7 cellular contexts compared by ENCODE assay signal in genomic region chr14:23071975-23072539, GRCh38. TPM values are rescaled to one million over a fixed set of nuclear protein-coding genes. Genes with fewer than 3 reads are reported as not detected.
DNase-seq lines count a peak whose midpoint lies in the region; TF ChIP-seq lines count a peak whose summit lies in the region.
"Had no signal": no experiment of that assay in that cellular context is flagged by ENCODE, and none has a peak within 500 bp of the region (broad histone marks: within the 10 kb centered on the region; RNA-seq: fewer than 3 reads in every experiment).

No MANE protein-coding gene starts in this region.

- H3K27ac ChIP-seq in Karpas-422 (ENCODE audit: low read length) = peak overlapping the region; percentile 68
- peak overlapping the region; percentile 80 to 81 for H3K27ac ChIP-seq in prostate gland

- peak overlapping the region; percentile 85 for H3K9ac ChIP-seq in Karpas-422 (ENCODE audit: low read length)

- intact Hi-C loops in prostate gland (cut with DNase I) = no loop called here

- peak overlapping the region; percentile 99 for H3K4me2 ChIP-seq in Karpas-422 (ENCODE audit: low read depth, low read length, poor library complexity, severe bottlenecking)

- H3K36me3 ChIP-seq in Karpas-422 (ENCODE audit: insufficient read depth, low read length) (peaks cover 35% of the 10 kb centered on the region), prostate gland (peaks cover 5 to 13% of the 10 kb centered on the region in 2 donors)

- TF ChIP-seq CTCF in prostate gland (IDR thresholded peaks at IDR 0.05) = no peak

- no peaks in the 10 kb centered on the region for H3K9me2 ChIP-seq in Karpas-422 (replicated peaks; ENCODE audit: insufficient read depth, low read length)

- peaks cover 14% of the 10 kb centered on the region for H4K20me1 ChIP-seq in Karpas-422 (ENCODE audit: insufficient read depth, low read depth, low read length)

- H3K4me1 ChIP-seq in Karpas-422 (ENCODE audit: low read length) (peaks cover 31% of the 10 kb centered on the region), prostate gland (replicated peaks) (peaks cover 25% of the 10 kb centered on the region)

- 37% methylated on average over 5 of the region's 5 CpGs for WGBS in prostate gland

- no peak for TF ChIP-seq POLR2A in prostate gland (IDR thresholded peaks at IDR 0.05)

- DNase-seq in Karpas-422 (no peak), ecto neural progenitor cell (ENCODE audit: low spot score) (peak; percentile 49), prostate gland (ENCODE audit: low spot score) (peak; percentile 59), NCI-H345 (lab: John Stamatoyannopoulos, UW) (no peak), NCI-H446 treated with DMSO at 0.1 percent for 48 hours (lab: John Stamatoyannopoulos, UW) (no peak), NAMALWA (ENCODE audit: low spot score) (no peak)
- DNase-seq: NCI-H524 treated with DMSO at 0.1 percent for 48 hours had no signal

- peaks cover 47% of the 10 kb centered on the region for H3K79me2 ChIP-seq in Karpas-422 (ENCODE audit: low read length)

- no peaks in the 10 kb centered on the region for H3K9me3 ChIP-seq in Karpas-422 (ENCODE audit: low read length)
- H3K9me3 ChIP-seq in prostate gland = no peaks in the 10 kb centered on the region

- no peaks in the 10 kb centered on the region for H3K27me3 ChIP-seq in Karpas-422 (ENCODE audit: low read length)
- H3K27me3 ChIP-seq in prostate gland (replicated peaks; ENCODE audit: insufficient read depth) = no peaks in the 10 kb centered on the region

- H2AFZ ChIP-seq in Karpas-422 (ENCODE audit: low read length) = no peak overlapping the region

- H3K4me3 ChIP-seq in Karpas-422 (ENCODE audit: low read length) = peak overlapping the region; percentile 86
- H3K4me3 ChIP-seq in prostate gland = peak overlapping the region; percentile 44 to 55

RNA-seq across cellular contexts. Expression of gene CDH24, which starts 14.7 kb away (rescaled TPM):
- 0.34 and 1.0 TPM in 2 replicates for total RNA-seq in Karpas-422 (2014; rRNA removed; shearing (Covaris generic); ENCODE audit: low replicate concordance)
- total RNA-seq in prostate gland = 1 to 10 TPM; 4.0 to 7.2 TPM

RNA-seq across cellular contexts. Expression of gene ACIN1, which starts 22.9 kb away (rescaled TPM):
- 125 and 159 TPM in 2 replicates for total RNA-seq in Karpas-422 (2014; rRNA removed; shearing (Covaris generic); ENCODE audit: low replicate concordance)
- total RNA-seq in prostate gland = 100 to 1,000 TPM in 1 of 2 donors, 10 to 100 TPM in 1; 86.6 to 168 TPM

RNA-seq across cellular contexts. Expression of gene C14orf119, which starts 23.2 kb away (rescaled TPM):
- total RNA-seq in Karpas-422 (2014; rRNA removed; shearing (Covaris generic); ENCODE audit: low replicate concordance) = 52.6 and 69.3 TPM in 2 replicates
- total RNA-seq in prostate gland = 10 to 100 TPM; 20.3 to 32.3 TPM

RNA-seq across cellular contexts. Expression of gene PSMB11, which starts 30.0 kb away (rescaled TPM):
- not detected in 2 replicates for total RNA-seq in Karpas-422 (2014; rRNA removed; shearing (Covaris generic); ENCODE audit: low replicate concordance)
- total RNA-seq in prostate gland = not detected

RNA-seq across cellular contexts. Expression of gene CIROP, which starts 32.7 kb away (rescaled TPM):
- not detected in 2 replicates for total RNA-seq in Karpas-422 (2014; rRNA removed; shearing (Covaris generic); ENCODE audit: low replicate concordance)
- total RNA-seq in prostate gland = not detected

Comparison
In these comparisons a context has a peak if more than half of its experiments do, and no peak if none do; other contexts are left out.
1. DNase-seq: peak in ecto neural progenitor cell (single experiment) and prostate gland (single experiment); none in Karpas-422 (single experiment), NCI-H345 (single experiment), NCI-H446 treated with DMSO at 0.1 percent for 48 hours (single experiment) and NAMALWA (single experiment).